Comparison of ENCODE assay signal across 8 cellular contexts in genomic region chr1:47388548-47389238, GRCh38. TPM values are rescaled to one million over a fixed set of nuclear protein-coding genes. Genes with fewer than 3 reads are reported as not detected.
DNase-seq lines count a peak whose midpoint lies in the region; ATAC-seq and TF ChIP-seq lines count a peak whose summit lies in the region.

No MANE protein-coding gene starts in this region.

- TF ChIP-seq CTCF in RWPE1 (conservative IDR thresholded peaks at IDR 0.05; ENCODE audit: low read depth): peak; percentile 63
- peak; percentile 28 to 78 for TF ChIP-seq CTCF in right atrium auricular region (IDR thresholded peaks at IDR 0.05)

- TF ChIP-seq EP300 in Ishikawa (IDR thresholded peaks at IDR 0.05; ENCODE audit: borderline replicate concordance): no peak

- H3K27ac ChIP-seq in CD4-positive, alpha-beta memory T cell (ENCODE audit: low read depth, low read length): no peak overlapping the region
- H3K27ac ChIP-seq in RWPE1: no peak overlapping the region
- H3K27ac ChIP-seq in right atrium auricular region: no peak overlapping the region

- H3K36me3 Mint-ChIP-seq in CD4-positive, alpha-beta memory T cell: peaks cover 0 to 4% of the 10 kb centered on the region in 2 donors
- H3K36me3 Mint-ChIP-seq in activated naive CD8-positive, alpha-beta T cell treated with anti-CD3 and anti-CD28 coated beads, Interleukin-2, amount 50 U/mL, for 24 hours (ENCODE audit: low read depth): no peaks in the 10 kb centered on the region

- H3K27ac Mint-ChIP-seq in CD4-positive, alpha-beta memory T cell: peak overlapping the region in 2 of 7 donors; percentile 46 to 47
- H3K27ac Mint-ChIP-seq in activated naive CD8-positive, alpha-beta T cell treated with anti-CD3 and anti-CD28 coated beads, Interleukin-2, amount 50 U/mL, for 24 hours: no peak overlapping the region

- POLR2A ChIA-PET in CD4-positive, alpha-beta memory T cell (lab: Charles Lee; ENCODE audit: partially characterized antibody): no interaction called here
- POLR2A ChIA-PET in RWPE1 (lab: Yijun Ruan, JAX; ENCODE audit: low non-redundant PET): interaction anchor here (0.6 kb wide), 1 partner anchor 40 kb away, joined by 6 read pairs; no protein-coding TSS in a partner anchor

- no peaks in the 10 kb centered on the region for H3K36me3 ChIP-seq in CD4-positive, alpha-beta memory T cell (ENCODE audit: insufficient read depth, low read length)
- H3K36me3 ChIP-seq in right atrium auricular region: no peaks in the 10 kb centered on the region

- TF ChIP-seq RAD21 in Ishikawa (IDR thresholded peaks at IDR 0.05; ENCODE audit: low read depth): peak; percentile 86

- ATAC-seq in GM19351 (IDR thresholded peaks at IDR 0.05; ENCODE audit: unreplicated experiment): peak; percentile 87
- ATAC-seq in activated naive CD8-positive, alpha-beta T cell treated with anti-CD3 and anti-CD28 coated beads, Interleukin-2, amount 50 U/mL, for 24 hours: peak; percentile 78
- no peak for ATAC-seq in GM21367 (IDR thresholded peaks at IDR 0.05; ENCODE audit: unreplicated experiment)

- no peak overlapping the region for H3K4me3 Mint-ChIP-seq in CD4-positive, alpha-beta memory T cell
- no peak overlapping the region for H3K4me3 Mint-ChIP-seq in activated naive CD8-positive, alpha-beta T cell treated with anti-CD3 and anti-CD28 coated beads, Interleukin-2, amount 50 U/mL, for 24 hours

- H3K4me1 ChIP-seq in CD4-positive, alpha-beta memory T cell (ENCODE audit: insufficient read depth, low read length): no peaks in the 10 kb centered on the region
- no peaks in the 10 kb centered on the region for H3K4me1 ChIP-seq in right atrium auricular region

- no peak overlapping the region for H3K4me3 ChIP-seq in CD4-positive, alpha-beta memory T cell (ENCODE audit: low read length in 2 of 2)
- H3K4me3 ChIP-seq in right atrium auricular region: no peak overlapping the region

- peaks cover 0 to 2% (median under 1%) of the 10 kb centered on the region in 4 donors for H3K4me1 Mint-ChIP-seq in CD4-positive, alpha-beta memory T cell
- no peaks in the 10 kb centered on the region for H3K4me1 Mint-ChIP-seq in activated naive CD8-positive, alpha-beta T cell treated with anti-CD3 and anti-CD28 coated beads, Interleukin-2, amount 50 U/mL, for 24 hours

- CTCF ChIA-PET in CD4-positive, alpha-beta memory T cell (lab: Charles Lee; ENCODE audit: partially characterized antibody): interaction anchor here (1.1 to 3.0 kb wide), 3 partner anchors 321 to 337 kb away, joined by 3 to 12 read pairs (median 4); no protein-coding TSS in a partner anchor
- CTCF ChIA-PET in RWPE1 (lab: Yijun Ruan, JAX): interaction anchor here (0.6 to 2.1 kb wide), 19 partner anchors 12 to 1613 kb away, joined by 3 to 22 read pairs (median 4); partner anchors contain the start of gene FOXD2

- DNase-seq in CD4-positive, alpha-beta memory T cell: peak in 3 of 5 donors; percentile 13 to 20 (median 16)
- DNase-seq in RWPE1 (ENCODE audit: low spot score): peak; percentile 78
- DNase-seq in activated naive CD8-positive, alpha-beta T cell treated with anti-CD3 and anti-CD28 coated beads, Interleukin-2, amount 50 U/mL, for 24 hours: peak; percentile 57
- peak; percentile 66 for DNase-seq in right atrium auricular region (ENCODE audit: low spot score)
- DNase-seq in retina: peak; percentile 77

- peaks cover 2 to 10% of the 10 kb centered on the region in 2 donors for H3K27me3 Mint-ChIP-seq in CD4-positive, alpha-beta memory T cell
- peaks cover 8% of the 10 kb centered on the region for H3K27me3 Mint-ChIP-seq in activated naive CD8-positive, alpha-beta T cell treated with anti-CD3 and anti-CD28 coated beads, Interleukin-2, amount 50 U/mL, for 24 hours

- no peaks in the 10 kb centered on the region for H3K27me3 ChIP-seq in CD4-positive, alpha-beta memory T cell (ENCODE audit: insufficient read depth, low read length)
- no peaks in the 10 kb centered on the region for H3K27me3 ChIP-seq in right atrium auricular region

- no peaks in the 10 kb centered on the region for H3K9me3 ChIP-seq in CD4-positive, alpha-beta memory T cell (ENCODE audit: control insufficient read depth in 1 of 2, low read length in 2 of 2)
- H3K9me3 ChIP-seq in right atrium auricular region: no peaks in the 10 kb centered on the region

- intact Hi-C loops in CD4-positive, alpha-beta memory T cell (cut with micrococcal nuclease): loop anchor here (1.0 kb wide), 1 partner anchor 322 kb away; no protein-coding TSS in a partner anchor

- H3K9me3 Mint-ChIP-seq in CD4-positive, alpha-beta memory T cell: no peaks in the 10 kb centered on the region
- no peaks in the 10 kb centered on the region for H3K9me3 Mint-ChIP-seq in activated naive CD8-positive, alpha-beta T cell treated with anti-CD3 and anti-CD28 coated beads, Interleukin-2, amount 50 U/mL, for 24 hours

TF ChIP-seq in Ishikawa, 13 proteins besides CTCF, POLR2A, EP300 and RAD21:
- no peak for TF ChIP-seq FOXM1 (IDR thresholded peaks at IDR 0.05; ENCODE audit: borderline replicate concordance, low read depth)
- no peak for TF ChIP-seq CEBPB (IDR thresholded peaks at IDR 0.05)
- no peak for TF ChIP-seq CREB1 (IDR thresholded peaks at IDR 0.05; ENCODE audit: low read depth)
- no peak for TF ChIP-seq YY1 (IDR thresholded peaks at IDR 0.05; ENCODE audit: low read depth)
- no peak for TF ChIP-seq TEAD4 (IDR thresholded peaks at IDR 0.05)
- TF ChIP-seq REST (IDR thresholded peaks at IDR 0.05; ENCODE audit: low read depth): no peak

RNA-seq across cellular contexts. Expression of gene FOXE3, which starts 27.4 kb away (rescaled TPM):
- total RNA-seq in CD4-positive, alpha-beta memory T cell: not detected
- not detected for polyA plus RNA-seq in CD4-positive, alpha-beta memory T cell
- total RNA-seq in right atrium auricular region: not detected

RNA-seq across cellular contexts. Expression of gene FOXD2, which starts 49.2 kb away (rescaled TPM):
- total RNA-seq in CD4-positive, alpha-beta memory T cell: under 1 TPM; 0.64 to 0.73 TPM
- under 1 TPM; 0.07 to 0.11 TPM for polyA plus RNA-seq in CD4-positive, alpha-beta memory T cell
- total RNA-seq in right atrium auricular region: under 1 TPM in 1 of 2 donors, not detected in 1; 0.04 TPM

RNA-seq across cellular contexts. Expression of gene CMPK1, which starts 55.1 kb away (rescaled TPM):
- total RNA-seq in CD4-positive, alpha-beta memory T cell: 100 to 1,000 TPM; 152 to 153 TPM
- polyA plus RNA-seq in CD4-positive, alpha-beta memory T cell: 100 to 1,000 TPM; 180 to 216 TPM
- 10 to 100 TPM; 51.4 to 72.3 TPM for total RNA-seq in right atrium auricular region

Comparison
In these comparisons a context has a peak if more than half of its experiments do, and no peak if none do; other contexts are left out.
1. DNase-seq: peak in every context shown above with its lines; median percentile 78 in RWPE1; 77 in retina; 66 in right atrium auricular region; 57 in activated naive CD8-positive, alpha-beta T cell treated with anti-CD3 and anti-CD28 coated beads, Interleukin-2, amount 50 U/mL, for 24 hours; 16 in CD4-positive, alpha-beta memory T cell.